In the genomic region with DNA sequence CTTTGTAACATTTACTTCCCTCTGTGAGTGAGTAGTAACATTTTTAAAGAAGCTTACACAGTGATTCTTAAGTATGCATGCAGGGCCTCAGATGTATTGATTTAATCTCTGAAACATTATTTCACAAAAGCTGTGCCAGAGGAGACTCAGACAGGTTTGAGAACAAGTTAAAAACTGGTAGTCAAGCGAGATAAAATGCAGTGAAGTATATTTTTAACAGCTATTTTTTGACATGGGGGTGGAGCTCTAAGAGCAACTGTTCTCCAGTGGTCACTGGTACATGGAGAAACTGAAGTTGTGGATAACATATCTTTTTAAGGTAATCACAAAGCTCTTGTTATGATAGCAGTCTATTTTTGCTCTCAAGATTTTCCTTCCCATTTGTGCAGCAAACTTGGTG, we compare ENCODE assay signal across 21 cellular contexts. TPM values are rescaled to one million over a fixed set of nuclear protein-coding genes. Genes with fewer than 3 reads are reported as not detected.
DNase-seq lines count a peak whose midpoint lies in the region; ATAC-seq and TF ChIP-seq lines count a peak whose summit lies in the region.
"Had no signal": no experiment of that assay in that cellular context is flagged by ENCODE, and none has a peak within 500 bp of the region (broad histone marks: within the 10 kb centered on the region; RNA-seq: fewer than 3 reads in every experiment).

No MANE protein-coding gene starts in this region.

- peak overlapping the region; percentile 53 for H3K4me2 ChIP-seq in parathyroid adenoma (ENCODE audit: low read length)

- TF ChIP-seq CTCF in cardiac muscle cell (IDR thresholded peaks at IDR 0.05; ENCODE audit: low read depth, low read length) (no peak), fibroblast of the aortic adventitia (IDR thresholded peaks at IDR 0.05; ENCODE audit: insufficient read depth, low read length) (no peak), parathyroid adenoma (IDR thresholded peaks at IDR 0.05) (no peak)
- TF ChIP-seq CTCF in CD4-positive, alpha-beta T cell (IDR thresholded peaks at IDR 0.05), result no peak

- H3K9me3 ChIP-seq in cardiac muscle cell (ENCODE audit: low read depth) (no peaks in the 10 kb centered on the region), parathyroid adenoma (ENCODE audit: control insufficient read depth, low read length) (no peaks in the 10 kb centered on the region)
- no peaks in the 10 kb centered on the region for H3K9me3 ChIP-seq in CD4-positive, alpha-beta T cell (ENCODE audit: control insufficient read depth, low read length)
- H3K9me3 ChIP-seq: Peyer's patch had no signal

- H2AFZ ChIP-seq in parathyroid adenoma, result no peak overlapping the region

- H3K36me3 Mint-ChIP-seq in CD4-positive, alpha-beta T cell (ENCODE audit: low read depth), result peaks cover 26% of the 10 kb centered on the region

- no peaks in the 10 kb centered on the region for H3K9me3 Mint-ChIP-seq in CD4-positive, alpha-beta T cell

- H3K4me3 ChIP-seq in cardiac muscle cell (peak overlapping the region; percentile 9), fibroblast of the aortic adventitia (ENCODE audit: low read depth, low read length) (no peak overlapping the region), parathyroid adenoma (ENCODE audit: low read depth, low read length) (peak overlapping the region; percentile 2)
- H3K4me3 ChIP-seq: Peyer's patch, skin epidermis had no signal

- H3K36me3 ChIP-seq in cardiac muscle cell (no peaks in the 10 kb centered on the region), parathyroid adenoma (ENCODE audit: control insufficient read depth, insufficient read depth, low read length) (no peaks in the 10 kb centered on the region)
- H3K36me3 ChIP-seq: Peyer's patch had no signal

- no peak for ATAC-seq in CD4-positive, alpha-beta T cell (ENCODE audit: poor library complexity)

- POLR2A ChIA-PET in CD4-positive, alpha-beta T cell (lab: Charles Lee), result no interaction called here

- no peaks in the 10 kb centered on the region for H3K27me3 ChIP-seq in cardiac muscle cell
- H3K27me3 ChIP-seq in parathyroid adenoma (ENCODE audit: control insufficient read depth, insufficient read depth, low read length), result no peaks in the 10 kb centered on the region
- H3K27me3 ChIP-seq in CD4-positive, alpha-beta T cell (ENCODE audit: control insufficient read depth, insufficient read depth, low read length), result no peaks in the 10 kb centered on the region
- H3K27me3 ChIP-seq: Peyer's patch had no signal

- H3K27ac Mint-ChIP-seq in CD4-positive, alpha-beta T cell, result no peak overlapping the region
- H3K27ac Mint-ChIP-seq: CD14-positive monocyte had no signal

- H3K9ac ChIP-seq in parathyroid adenoma, result no peak overlapping the region

- intact Hi-C loops in cardiac septum (cut with DNase I), result no loop called here
- intact Hi-C loops in CD4-positive, alpha-beta T cell (cut with DNase I, micrococcal nuclease), result no loop called here

- H3K27ac ChIP-seq in cardiac muscle cell (peak overlapping the region; percentile 96), parathyroid adenoma (peak overlapping the region; percentile 56)
- no peak overlapping the region for H3K27ac ChIP-seq in CD4-positive, alpha-beta T cell (ENCODE audit: low read depth, low read length)
- H3K27ac ChIP-seq: HL-60, skin epidermis had no signal

- H3K79me2 ChIP-seq in parathyroid adenoma, result peaks cover 46% of the 10 kb centered on the region

- CTCF ChIA-PET in CD4-positive, alpha-beta T cell (lab: Charles Lee), result no interaction called here

- H3K4me1 ChIP-seq in cardiac muscle cell (ENCODE audit: low read depth), result peaks cover 80% of the 10 kb centered on the region
- peaks cover 34% of the 10 kb centered on the region for H3K4me1 ChIP-seq in parathyroid adenoma

- H3K4me1 Mint-ChIP-seq in CD4-positive, alpha-beta T cell (ENCODE audit: low read depth), result peaks cover 63% of the 10 kb centered on the region

- DNase-seq in cardiac muscle cell (ENCODE audit: low read depth in 1 of 2, low spot score in 1 of 2), result peak in 1 of 2 donors; percentile 35
- DNase-seq in cardiac septum (ENCODE audit: low spot score), result no peak
- peak; percentile 37 for DNase-seq in fibroblast of the aortic adventitia (ENCODE audit: low read depth)
- DNase-seq in T1000 (lab: John Stamatoyannopoulos, UW), result no peak
- no peak for DNase-seq in occipital lobe (lab: John Stamatoyannopoulos, UW)
- no peak for DNase-seq in CD4-positive, alpha-beta T cell
- no peak for DNase-seq in SKM-1 treated with dmso at 0.1 percent for 144 hours (lab: John Stamatoyannopoulos, UW; ENCODE audit: unreplicated experiment)
- DNase-seq: activated CD4-positive, CD25-positive, alpha-beta regulatory T cell; activated effector memory CD4-positive, alpha-beta T cell treated with anti-CD3 and anti-CD28 coated beads, Interleukin-2, amount 50 U/mL, for 16 hours; DND-41; glutamatergic neuron; mesendoderm; NCI-H1048; NCI-H2171 treated with DMSO at 0.1 percent for 48 hours; NCI-H774; Peyer's patch; stimulated activated CD4-positive, alpha-beta T cell treated with anti-CD3 and anti-CD28 coated beads, Interleukin-4, amount 100 ng/mL, for 4 hours had no signal

- no peaks in the 10 kb centered on the region for H3K27me3 Mint-ChIP-seq in CD4-positive, alpha-beta T cell

- no peak overlapping the region for H3K4me3 Mint-ChIP-seq in CD4-positive, alpha-beta T cell
- H3K4me3 Mint-ChIP-seq: CD14-positive monocyte had no signal

RNA-seq across cellular contexts. Expression of a gene that starts 20.4 kb away (rescaled TPM):
- total RNA-seq in cardiac muscle cell (231 and 335 TPM in 2 replicates), cardiac septum (569 TPM), fibroblast of the aortic adventitia (ENCODE audit: low replicate concordance) (348 and 555 TPM in 2 replicates), occipital lobe (295 TPM)
- 629 and 743 TPM in 2 replicates for polyA plus RNA-seq in cardiac muscle cell
- 10 to 100 TPM; 36.0 to 38.9 TPM for total RNA-seq in CD4-positive, alpha-beta T cell

RNA-seq across cellular contexts. Expression of a gene that starts 59.1 kb away (rescaled TPM):
- total RNA-seq in cardiac muscle cell (3.2 and 7.1 TPM in 2 replicates), cardiac septum (0.83 TPM), fibroblast of the aortic adventitia (ENCODE audit: low replicate concordance) (1.3 and 3.5 TPM in 2 replicates), occipital lobe (0.31 TPM)
- 4.9 and 5.3 TPM in 2 replicates for polyA plus RNA-seq in cardiac muscle cell
- total RNA-seq in CD4-positive, alpha-beta T cell, result under 1 TPM; 0.27 to 0.42 TPM
- polyA plus RNA-seq: CD14-positive monocyte had no signal
